8 cellular contexts compared by ENCODE assay signal in the genomic region with DNA sequence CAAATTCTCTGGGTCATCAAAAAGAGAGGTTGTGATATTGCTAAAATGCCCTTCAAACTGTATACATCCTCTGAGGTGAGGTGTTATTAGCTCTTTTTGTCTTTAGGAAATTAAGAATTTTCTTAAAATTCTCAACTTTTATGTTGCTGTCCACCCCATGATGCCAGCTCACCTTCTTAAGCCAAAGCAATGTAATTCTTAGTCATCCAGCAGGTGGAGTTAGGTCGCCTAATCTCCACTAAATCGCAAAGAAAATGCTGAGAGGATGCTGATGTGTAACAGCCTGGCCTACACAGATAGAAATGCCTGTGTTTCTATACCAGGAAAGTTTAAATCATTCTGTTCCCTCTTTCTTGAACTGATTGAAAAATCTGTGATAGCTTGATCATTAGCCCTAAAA.
DNase-seq lines count a peak whose midpoint lies in the region; ATAC-seq, FAIRE-seq and TF ChIP-seq lines count a peak whose summit lies in the region.

No MANE protein-coding gene starts in this region.

- H2AK5ac ChIP-seq in H1 (ENCODE audit: low read depth, low read length): no peak overlapping the region

- H3K9me3 ChIP-seq in H1 (ENCODE audit: insufficient read depth in 2 of 2, low read depth in 1 of 2, low read length in 1 of 2): no peaks in the 10 kb centered on the region

- no peaks in the 10 kb centered on the region for H3K36me3 ChIP-seq in H1 (ENCODE audit: control insufficient read depth in 2 of 4, insufficient read depth in 4 of 4, low read length in 3 of 4)

- no peaks in the 10 kb centered on the region for H4K20me1 ChIP-seq in H1 (replicated peaks in 1 of 2; ENCODE audit: control insufficient read depth in 1 of 2, insufficient read depth in 2 of 2, low read length in 2 of 2)

- H2BK20ac ChIP-seq in H1 (ENCODE audit: low read length): no peak overlapping the region

- no peaks in the 10 kb centered on the region; a peak in 1 of 7 replicates for H3K4me1 ChIP-seq in H1 (replicated peaks in 1 of 4; ENCODE audit: control insufficient read depth in 3 of 4, insufficient read depth in 4 of 4, low read length in 3 of 4)

- POLR2A ChIA-PET in H1 (lab: Charles Lee; ENCODE audit: partially characterized antibody): no interaction called here

- TF ChIP-seq EP300 in H1 (IDR thresholded peaks at IDR 0.05; ENCODE audit: borderline replicate concordance in 1 of 2, low read depth in 2 of 2, low read length in 2 of 2): no peak

- no peak overlapping the region for H3K27ac ChIP-seq in H1 (ENCODE audit: low read depth, low read length)

- no peak overlapping the region for H2BK12ac ChIP-seq in H1 (ENCODE audit: low read depth, low read length)

- no peaks in the 10 kb centered on the region for H3K23me2 ChIP-seq in H1 (ENCODE audit: low read depth, low read length)

- CTCF ChIA-PET in H1 (lab: Charles Lee; ENCODE audit: partially characterized antibody): interaction anchor here (0.6 to 2.5 kb wide), 36 partner anchors 8 to 1012 kb away, joined by 3 to 11 read pairs (median 4); partner anchors contain the start of gene ALCAM

- TF ChIP-seq RAD21 in H1 (IDR thresholded peaks at IDR 0.05 in 1 of 2, conservative IDR thresholded peaks at IDR 0.05 in 1 of 2; ENCODE audit: low read depth in 2 of 2, low read length in 2 of 2): peak; percentile 76 to 82

- H2BK5ac ChIP-seq in H1 (ENCODE audit: low read depth, low read length): no peak overlapping the region

- peak overlapping the region; percentile 72 for H4K5ac ChIP-seq in H1 (ENCODE audit: insufficient read length, low read depth, low read length)

- peak; percentile 57 for FAIRE-seq in H1 (lab: Jason Lieb, UNC)

- no peak overlapping the region for H3K23ac ChIP-seq in H1 (ENCODE audit: insufficient read length)

- H3K9ac ChIP-seq in H1 (replicated peaks in 1 of 4; ENCODE audit: extremely low read depth in 1 of 4, low read depth in 3 of 4, low read length in 3 of 4): no peak overlapping the region

- H3K18ac ChIP-seq in H1 (ENCODE audit: extremely low read depth, low read length): no peak overlapping the region

- H4K8ac ChIP-seq in H1 (ENCODE audit: extremely low read depth, insufficient read depth, low read length): no peak overlapping the region

- no peak overlapping the region for H3K14ac ChIP-seq in H1 (ENCODE audit: insufficient read length)

- no peak for TF ChIP-seq POLR2A in H1 (IDR thresholded peaks at IDR 0.05; ENCODE audit: control extremely low read depth in 1 of 2, low read depth in 2 of 2, low read length in 2 of 2)

- no peaks in the 10 kb centered on the region for H3K79me1 ChIP-seq in H1 (ENCODE audit: low read depth, low read length)

- no peak overlapping the region for H4K91ac ChIP-seq in H1 (replicated peaks; ENCODE audit: insufficient read length, low read length)

- ATAC-seq in GM19467 (IDR thresholded peaks at IDR 0.05; ENCODE audit: unreplicated experiment) (peak; percentile 91), HG03521 (IDR thresholded peaks at IDR 0.05; ENCODE audit: unreplicated experiment) (peak; percentile 80)

- H3K4me3 ChIP-seq in H1 (ENCODE audit: extremely low read depth in 1 of 4, insufficient read depth in 2 of 4, low read depth in 3 of 4, low read length in 4 of 4): no peak overlapping the region

- H2BK120ac ChIP-seq in H1 (replicated peaks; ENCODE audit: low read depth, low read length): no peak overlapping the region

- no peak overlapping the region for H3K56ac ChIP-seq in H1 (replicated peaks; ENCODE audit: insufficient read length, low read depth, low read length)

- H2BK15ac ChIP-seq in H1 (ENCODE audit: low read length): no peak overlapping the region

- H3K79me2 ChIP-seq in H1 (ENCODE audit: control insufficient read depth in 1 of 2, insufficient read depth in 2 of 2, low read length in 2 of 2): no peaks in the 10 kb centered on the region

- DNase-seq in EH (ENCODE audit: low read depth) (peak; percentile 61), NCI-H774 (lab: John Stamatoyannopoulos, UW) (peak; percentile 14), H1 (ENCODE audit: low read depth in 1 of 2, low spot score in 2 of 2) (no peak), non-pigmented ciliary epithelial cell (ENCODE audit: low read depth) (peak; percentile 42), T-helper 9 cell (no peak)
- no peak for DNase-seq in activated CD4-positive, CD25-positive, alpha-beta regulatory T cell treated with anti-CD3 and anti-CD28 coated beads, Interleukin-2, amount 50 U/mL, for 72 hours

- H3K4ac ChIP-seq in H1 (replicated peaks; ENCODE audit: insufficient read length, low read depth, low read length): no peak overlapping the region

- no peak overlapping the region for H2AFZ ChIP-seq in H1 (ENCODE audit: low read length)

- 18% methylated on average over 2 of the region's 2 CpGs; no CpG with 5 or more reads in 1 of the 2 experiments for WGBS in H1 (ENCODE audit: extremely low coverage in 1 of 2, insufficient coverage in 1 of 2, insufficient read length in 1 of 2, insufficient replicate concordance in 2 of 2, low coverage in 1 of 2, low lambda C conversion rate in 2 of 2, missing lambda C conversion rate in 1 of 2), 2 experiments

- no peak overlapping the region for H3K4me2 ChIP-seq in H1 (ENCODE audit: insufficient read depth in 1 of 2, low read depth in 2 of 2, low read length in 2 of 2)

- H3K27me3 ChIP-seq in H1 (replicated peaks in 1 of 4; ENCODE audit: control insufficient read depth in 3 of 4, extremely low read depth in 1 of 4, insufficient read depth in 3 of 4, low read length in 3 of 4): no peaks in the 10 kb centered on the region

- peak in 2 of 3 experiments; percentile 49 to 65; a peak in 3 of 4 replicates for TF ChIP-seq CTCF in H1 (IDR thresholded peaks at IDR 0.05; ENCODE audit: control extremely low read depth in 1 of 3, insufficient read depth in 1 of 3, low read depth in 1 of 3, low read length in 3 of 3)

TF ChIP-seq in H1, 55 proteins besides CTCF, POLR2A, EP300 and RAD21:
- TF ChIP-seq EZH2 (IDR thresholded peaks at IDR 0.05; ENCODE audit: low read depth, low read length, severe bottlenecking): no peak
- TF ChIP-seq HDAC2 (IDR thresholded peaks at IDR 0.05; ENCODE audit: borderline replicate concordance in 1 of 2, low read depth in 2 of 2, low read length in 2 of 2): no peak
- TF ChIP-seq ATF3 (IDR thresholded peaks at IDR 0.05; ENCODE audit: insufficient read depth, low read depth, low read length): no peak
- no peak for TF ChIP-seq SUZ12 (IDR thresholded peaks at IDR 0.05; ENCODE audit: low read length)
- TF ChIP-seq CHD1 (IDR thresholded peaks at IDR 0.05; ENCODE audit: low read depth, low read length): no peak
- no peak for TF ChIP-seq GTF2F1 (IDR thresholded peaks at IDR 0.05; ENCODE audit: borderline replicate concordance, low read depth, low read length)
- TF ChIP-seq SIN3A (conservative IDR thresholded peaks at IDR 0.05 in 1 of 2, IDR thresholded peaks at IDR 0.05 in 1 of 2; ENCODE audit: low read depth in 1 of 2, low read length in 2 of 2): no peak
- TF ChIP-seq FOSL1 (IDR thresholded peaks at IDR 0.05; ENCODE audit: insufficient read depth, low read depth, low read length): no peak
- no peak for TF ChIP-seq HDAC6 (IDR thresholded peaks at IDR 0.05; ENCODE audit: low read depth, low read length)
- TF ChIP-seq SIRT6 (IDR thresholded peaks at IDR 0.05; ENCODE audit: low read length): no peak
- TF ChIP-seq ASH2L (IDR thresholded peaks at IDR 0.05; ENCODE audit: low read length): no peak
- no peak for TF ChIP-seq YY1 (IDR thresholded peaks at IDR 0.05; ENCODE audit: low read depth, low read length)
- TF ChIP-seq SAP30 (IDR thresholded peaks at IDR 0.05; ENCODE audit: insufficient read depth, insufficient replicate concordance, low read length): no peak
- TF ChIP-seq CTBP2 (IDR thresholded peaks at IDR 0.05; ENCODE audit: borderline replicate concordance, insufficient read depth, insufficient read length, low read length): no peak
- TF ChIP-seq, protein P1, sequence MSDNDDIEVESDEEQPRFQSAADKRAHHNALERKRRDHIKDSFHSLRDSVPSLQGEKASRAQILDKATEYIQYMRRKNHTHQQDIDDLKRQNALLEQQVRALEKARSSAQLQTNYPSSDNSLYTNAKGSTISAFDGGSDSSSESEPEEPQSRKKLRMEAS (IDR thresholded peaks at IDR 0.05): no peak
- TF ChIP-seq KDM5A (IDR thresholded peaks at IDR 0.05; ENCODE audit: low read length): no peak
- TF ChIP-seq BCL11A (IDR thresholded peaks at IDR 0.05; ENCODE audit: low read depth in 2 of 2, low read length in 2 of 2): no peak
- no peak for TF ChIP-seq PHF8 (conservative IDR thresholded peaks at IDR 0.05; ENCODE audit: low read depth, low read length)

Comparison
In these comparisons a context has a peak if more than half of its experiments do, and no peak if none do; other contexts are left out.
1. DNase-seq: peak in EH (single experiment), NCI-H774 (single experiment) and non-pigmented ciliary epithelial cell (single experiment); none in H1 (0 of 2), activated CD4-positive, CD25-positive, alpha-beta regulatory T cell treated with anti-CD3 and anti-CD28 coated beads, Interleukin-2, amount 50 U/mL, for 72 hours (single experiment) and T-helper 9 cell (single experiment).